In the genomic region with DNA sequence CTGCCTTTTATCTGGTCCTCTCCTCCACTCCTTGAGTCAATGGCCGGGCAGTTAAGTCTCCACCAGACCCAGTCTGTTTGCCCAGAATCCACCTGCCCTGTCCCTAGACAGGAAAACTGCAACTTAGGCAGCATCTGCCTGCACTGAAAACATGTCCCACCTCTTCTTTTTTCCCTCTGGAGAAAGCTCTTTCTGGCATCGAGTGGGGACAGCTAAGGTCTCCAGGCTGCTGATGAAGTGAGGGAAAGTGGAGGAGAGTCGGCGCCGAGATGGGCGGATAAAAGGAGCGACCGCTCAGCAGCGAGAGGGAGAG, we compare ENCODE assay signal across 10 cellular contexts. TPM values are rescaled to one million over a fixed set of nuclear protein-coding genes. Genes with fewer than 3 reads are reported as not detected.
DNase-seq lines count a peak whose midpoint lies in the region; ATAC-seq and TF ChIP-seq lines count a peak whose summit lies in the region.
"Had no signal": no experiment of that assay in that cellular context is flagged by ENCODE, and none has a peak within 500 bp of the region (broad histone marks: within the 10 kb centered on the region; RNA-seq: fewer than 3 reads in every experiment).

No MANE protein-coding gene starts in this region.

- no peaks in the 10 kb centered on the region for H3K9me3 ChIP-seq in MG63
- no peaks in the 10 kb centered on the region for H3K9me3 ChIP-seq in ectodermal cell (ENCODE audit: control insufficient read depth, low read length)

- H3K36me3 Mint-ChIP-seq in Calu3 (ENCODE audit: insufficient read depth, unreplicated experiment): no peaks in the 10 kb centered on the region
- H3K36me3 Mint-ChIP-seq in neural crest cell (ENCODE audit: low read depth): no peaks in the 10 kb centered on the region
- H3K36me3 Mint-ChIP-seq: activated CD4-positive, alpha-beta memory T cell treated with anti-CD3 and anti-CD28 coated beads for 36 hours had no signal

- peaks cover 18% of the 10 kb centered on the region for H3K4me1 Mint-ChIP-seq in Calu3 (ENCODE audit: low read depth, unreplicated experiment)
- peaks cover 18% of the 10 kb centered on the region for H3K4me1 Mint-ChIP-seq in neural crest cell

- CTCF ChIA-PET in Calu3 (lab: Charles Lee): interaction anchor here (0.6 kb wide), 1 partner anchor 102 kb away, joined by 3 read pairs; no protein-coding TSS in a partner anchor

- H3K4me3 ChIP-seq in MG63 (peak overlapping the region; percentile 44), ectodermal cell (ENCODE audit: insufficient read depth, low read depth, low read length) (peak overlapping the region; percentile 53)

- intact Hi-C loops in Calu3 (cut with micrococcal nuclease; ENCODE audit: unreplicated experiment): no loop called here

- H3K9me3 Mint-ChIP-seq in Calu3 (ENCODE audit: low read depth, unreplicated experiment) (no peaks in the 10 kb centered on the region), neural crest cell (no peaks in the 10 kb centered on the region)
- H3K9me3 Mint-ChIP-seq: activated CD4-positive, alpha-beta memory T cell treated with anti-CD3 and anti-CD28 coated beads for 36 hours had no signal

- H3K4me3 Mint-ChIP-seq in Calu3 (ENCODE audit: low read depth, unreplicated experiment) (peak overlapping the region; percentile 66), neural crest cell (peak overlapping the region; percentile 86)
- H3K4me3 Mint-ChIP-seq: activated CD4-positive, alpha-beta memory T cell treated with anti-CD3 and anti-CD28 coated beads for 36 hours had no signal

- BruUV-seq in Calu3 (replicated peaks; lab: Mats Ljungman, UMichigan): no TSS peak

- peaks cover 5% of the 10 kb centered on the region for H3K4me1 ChIP-seq in ectodermal cell (ENCODE audit: control insufficient read depth, insufficient read depth, low read length)

- H3K27me3 Mint-ChIP-seq in Calu3 (ENCODE audit: unreplicated experiment) (peaks cover 37% of the 10 kb centered on the region), neural crest cell (ENCODE audit: low read depth) (peaks cover 48% of the 10 kb centered on the region)

- H3K36me3 ChIP-seq in MG63 (no peaks in the 10 kb centered on the region), ectodermal cell (ENCODE audit: control insufficient read depth, insufficient read depth, low read length) (no peaks in the 10 kb centered on the region)

- H3K27ac Mint-ChIP-seq in Calu3 (ENCODE audit: unreplicated experiment): no peak overlapping the region
- no peak overlapping the region for H3K27ac Mint-ChIP-seq in neural crest cell (ENCODE audit: unreplicated experiment)
- H3K27ac Mint-ChIP-seq: activated CD4-positive, alpha-beta memory T cell treated with anti-CD3 and anti-CD28 coated beads for 36 hours had no signal

- H3K27ac ChIP-seq in ectodermal cell (ENCODE audit: insufficient read depth, low read depth, low read length, poor library complexity, severe bottlenecking) (no peak overlapping the region), caudate nucleus (ENCODE audit: low read depth, low read length) (no peak overlapping the region)

- H3K27me3 ChIP-seq in MG63 (peaks cover 34% of the 10 kb centered on the region), ectodermal cell (ENCODE audit: control insufficient read depth, insufficient read depth, low read length, poor library complexity, severe bottlenecking) (peaks cover 33% of the 10 kb centered on the region)

- ATAC-seq in HG03095 (IDR thresholded peaks at IDR 0.05; ENCODE audit: unreplicated experiment): no peak

- DNase-seq in Calu3 (no peak), MG63 (no peak), neural crest cell (ENCODE audit: low read depth, low spot score) (peak; percentile 6), NCI-H1417 (lab: John Stamatoyannopoulos, UW) (no peak), caudate nucleus (lab: John Stamatoyannopoulos, UW) (no peak), GM10266 (ENCODE audit: extremely low spot score) (no peak)
- DNase-seq: activated CD4-positive, alpha-beta memory T cell treated with anti-CD3 and anti-CD28 coated beads for 36 hours; effector memory CD4-positive, alpha-beta T cell had no signal

- 3 to 4% methylated on average over 9 of the region's 9 CpGs for WGBS in ectodermal cell, 2 experiments

- TF ChIP-seq CTCF in Calu3 (IDR thresholded peaks at IDR 0.05; ENCODE audit: unreplicated experiment): no peak
- TF ChIP-seq CTCF in neural crest cell (conservative IDR thresholded peaks at IDR 0.05): no peak
- no peak for TF ChIP-seq CTCF in GM10266 (IDR thresholded peaks at IDR 0.05; ENCODE audit: control insufficient read depth, insufficient read depth, low read depth, missing control alignments)

RNA-seq across cellular contexts. Expression of gene SHISAL2B, which starts 0.2 kb away (rescaled TPM):
- total RNA-seq in Calu3 (2022) (not detected in 2 replicates), neural crest cell (0.55 and 0.93 TPM in 2 replicates)
- total RNA-seq in MG63 (2014; rRNA removed; shearing (Covaris generic); ENCODE audit: low replicate concordance): not detected in 2 replicates
- polyA plus RNA-seq in ectodermal cell (2013, experiment 1 of 4): 6.0 TPM
- polyA plus RNA-seq in ectodermal cell (2013, experiment 2 of 4): 4.2 TPM
- polyA plus RNA-seq in ectodermal cell (2013, experiment 3 of 4): 9.9 TPM
- 6.4 TPM for polyA plus RNA-seq in ectodermal cell (2013, experiment 4 of 4)
- total RNA-seq: activated CD4-positive, alpha-beta memory T cell treated with anti-CD3 and anti-CD28 coated beads for 36 hours had no signal
